Comparison of ENCODE assay signal across 8 cellular contexts in genomic region chr17:45162022-45162687, GRCh38. TPM values are rescaled to one million over a fixed set of nuclear protein-coding genes. Genes with fewer than 3 reads are reported as not detected.
DNase-seq lines count a peak whose midpoint lies in the region; ATAC-seq and TF ChIP-seq lines count a peak whose summit lies in the region.

No MANE protein-coding gene starts in this region.

- peak overlapping the region; percentile 95 for H2AFZ ChIP-seq in osteoblast (ENCODE audit: low read length)

- H3K79me2 ChIP-seq in osteoblast (ENCODE audit: insufficient read depth, low read length): peaks cover 40% of the 10 kb centered on the region

- CTCF ChIA-PET in Calu3 (lab: Charles Lee): interaction anchor here (0.8 to 5.1 kb wide), 6 partner anchors 10 to 36 kb away, joined by 3 to 108 read pairs (median 29); partner anchors contain the start of genes ACBD4 and HEXIM1

- H3K9me3 Mint-ChIP-seq in Calu3 (ENCODE audit: low read depth, unreplicated experiment): no peaks in the 10 kb centered on the region

- intact Hi-C loops in Calu3 (cut with micrococcal nuclease; ENCODE audit: unreplicated experiment) (no loop called here), esophagus squamous epithelium (cut with DNase I) (no loop called here)

- H3K36me3 ChIP-seq in SJSA1 (peaks cover 20% of the 10 kb centered on the region), esophagus squamous epithelium (peaks cover 0 to 5% (median 0%) of the 10 kb centered on the region in 3 donors), osteoblast (ENCODE audit: insufficient read depth, low read length) (no peaks in the 10 kb centered on the region)

- TF ChIP-seq CTCF in Calu3 (IDR thresholded peaks at IDR 0.05; ENCODE audit: unreplicated experiment) (no peak), esophagus squamous epithelium (IDR thresholded peaks at IDR 0.05) (no peak), osteoblast (IDR thresholded peaks at IDR 0.05; ENCODE audit: extremely low read depth, low read depth, low read length) (no peak)

- H3K36me3 Mint-ChIP-seq in Calu3 (ENCODE audit: insufficient read depth, unreplicated experiment): peaks cover 52% of the 10 kb centered on the region

- BruUV-seq in Calu3 (replicated peaks; lab: Mats Ljungman, UMichigan): no TSS peak

- H3K27me3 ChIP-seq in SJSA1 (replicated peaks) (no peaks in the 10 kb centered on the region), esophagus squamous epithelium (no peaks in the 10 kb centered on the region), osteoblast (ENCODE audit: insufficient read depth, low read length) (no peaks in the 10 kb centered on the region)

- no peaks in the 10 kb centered on the region for H4K20me1 ChIP-seq in osteoblast (ENCODE audit: insufficient read depth, low read length)

- 34 to 55% methylated on average over 4 to 6 of the region's 9 CpGs for WGBS in esophagus squamous epithelium, 2 donors

- no peak for ATAC-seq in GM18520 (IDR thresholded peaks at IDR 0.05; ENCODE audit: unreplicated experiment)

- TF ChIP-seq POLR2A in esophagus squamous epithelium (IDR thresholded peaks at IDR 0.05): no peak

- H3K27ac ChIP-seq in SJSA1: no peak overlapping the region
- peak overlapping the region; percentile 52 to 99 (median 76) for H3K27ac ChIP-seq in esophagus squamous epithelium
- H3K27ac ChIP-seq in osteoblast (ENCODE audit: low read depth, low read length): peak overlapping the region; percentile 37

- peak overlapping the region; percentile 91 for H3K4me3 Mint-ChIP-seq in Calu3 (ENCODE audit: low read depth, unreplicated experiment)

- peak overlapping the region; percentile 88 for H3K4me3 ChIP-seq in SJSA1
- peak overlapping the region; percentile 2 to 98 (median 81) for H3K4me3 ChIP-seq in esophagus squamous epithelium
- H3K4me3 ChIP-seq in osteoblast (ENCODE audit: insufficient read depth, low read length): peak overlapping the region; percentile 66

- peak overlapping the region; percentile 97 for H3K27ac Mint-ChIP-seq in Calu3 (ENCODE audit: unreplicated experiment)

- peak overlapping the region; percentile 85 for H3K4me2 ChIP-seq in osteoblast (ENCODE audit: insufficient read depth, low read length)

- H3K9me3 ChIP-seq in SJSA1 (replicated peaks): no peaks in the 10 kb centered on the region
- H3K9me3 ChIP-seq in esophagus squamous epithelium: no peaks in the 10 kb centered on the region
- no peaks in the 10 kb centered on the region for H3K9me3 ChIP-seq in osteoblast (ENCODE audit: low read depth, low read length)

- H3K27me3 Mint-ChIP-seq in Calu3 (ENCODE audit: unreplicated experiment): no peaks in the 10 kb centered on the region

- H3K4me1 Mint-ChIP-seq in Calu3 (ENCODE audit: low read depth, unreplicated experiment): peaks cover 46% of the 10 kb centered on the region

- DNase-seq in Calu3 (no peak), SJSA1 (ENCODE audit: low read depth in 1 of 2, low spot score in 2 of 2) (no peak), esophagus squamous epithelium (lab: John Stamatoyannopoulos, UW) (no peak), osteoblast (ENCODE audit: insufficient read length, low spot score, missing footprints) (peak; percentile 70), NCI-H1694 treated with DMSO at 0.1 percent for 48 hours (lab: John Stamatoyannopoulos, UW) (no peak), foreskin melanocyte (no peak), medulla oblongata (ENCODE audit: extremely low spot score) (no peak)

- peaks cover 35% of the 10 kb centered on the region for H3K4me1 ChIP-seq in SJSA1 (replicated peaks)
- H3K4me1 ChIP-seq in esophagus squamous epithelium: peaks cover 22 to 55% (median 36%) of the 10 kb centered on the region in 3 donors
- peaks cover 33% of the 10 kb centered on the region for H3K4me1 ChIP-seq in osteoblast (ENCODE audit: insufficient read depth, low read length)

RNA-seq across cellular contexts. Expression of gene HEXIM2, which starts 0.5 kb away (rescaled TPM):
- total RNA-seq in Calu3 (2022) (16.3 and 17.1 TPM in 2 replicates), esophagus squamous epithelium (1 to 10 TPM; 1.7 to 9.0 (median 4.9) TPM), osteoblast (10.0 and 10.9 TPM in 2 replicates)
- 8.0 and 10.0 TPM in 2 replicates for total RNA-seq in SJSA1 (2014; rRNA removed; shearing (Covaris generic))

RNA-seq across cellular contexts. Expression of gene HEXIM1, which starts 13.9 kb away (rescaled TPM):
- 57.2 and 64.7 TPM in 2 replicates for total RNA-seq in Calu3 (2022)
- 7.2 and 7.3 TPM in 2 replicates for total RNA-seq in SJSA1 (2014; rRNA removed; shearing (Covaris generic))
- total RNA-seq in esophagus squamous epithelium: 10 to 100 TPM; 19.8 to 28.4 (median 25.3) TPM
- total RNA-seq in osteoblast: 10.9 and 12.1 TPM in 2 replicates

RNA-seq across cellular contexts. Expression of gene ACBD4, which starts 26.7 kb away (rescaled TPM):
- total RNA-seq in Calu3 (2022) (21.8 and 23.2 TPM in 2 replicates), esophagus squamous epithelium (1 to 10 TPM; 1.7 to 6.9 (median 4.5) TPM), osteoblast (4.7 and 6.2 TPM in 2 replicates)
- 0.89 and 1.6 TPM in 2 replicates for total RNA-seq in SJSA1 (2014; rRNA removed; shearing (Covaris generic))

RNA-seq across cellular contexts. Expression of gene PLCD3, which starts 29.8 kb away (rescaled TPM):
- 34.4 and 64.3 TPM in 2 replicates for total RNA-seq in Calu3 (2022)
- total RNA-seq in SJSA1 (2014; rRNA removed; shearing (Covaris generic)): 17.5 and 92.5 TPM in 2 replicates
- total RNA-seq in esophagus squamous epithelium: 100 to 1,000 TPM in 1 of 4 donors, 10 to 100 TPM in 3; 16.3 to 105 (median 20.5) TPM
- total RNA-seq in osteoblast: 31.5 and 47.7 TPM in 2 replicates

RNA-seq across cellular contexts. Expression of gene FMNL1, which starts 59.5 kb away (rescaled TPM):
- total RNA-seq in Calu3 (2022) (8.5 and 9.6 TPM in 2 replicates), esophagus squamous epithelium (10 to 100 TPM in 2 of 4 donors, 1 to 10 TPM in 2; 3.5 to 16.8 (median 6.9) TPM), osteoblast (2.7 and 3.6 TPM in 2 replicates)
- not detected in 2 replicates for total RNA-seq in SJSA1 (2014; rRNA removed; shearing (Covaris generic))
